8 cellular contexts compared by ENCODE assay signal in genomic region chr16:19696961-19697360, GRCh38. TPM values are rescaled to one million over a fixed set of nuclear protein-coding genes. Genes with fewer than 3 reads are reported as not detected.
DNase-seq lines count a peak whose midpoint lies in the region; ATAC-seq and TF ChIP-seq lines count a peak whose summit lies in the region.

No MANE protein-coding gene starts in this region.

- TF ChIP-seq CTCF in PC-3 (conservative IDR thresholded peaks at IDR 0.05; ENCODE audit: low read depth, low read length) (no peak), fibroblast of lung (conservative IDR thresholded peaks at IDR 0.05 in 1 of 2, IDR thresholded peaks at IDR 0.05 in 1 of 2; ENCODE audit: low read depth in 1 of 2, low read length in 2 of 2) (no peak)

- H2AFZ ChIP-seq in PC-3 (ENCODE audit: low read length), result no peak overlapping the region
- no peak overlapping the region for H2AFZ ChIP-seq in fibroblast of lung (ENCODE audit: low read length)

- peak overlapping the region; percentile 55 for H3K4me2 ChIP-seq in PC-3 (ENCODE audit: low read length)
- no peak overlapping the region for H3K4me2 ChIP-seq in fibroblast of lung (ENCODE audit: extremely low read depth, insufficient read depth, low read length)

- ATAC-seq in PC-3, result no peak
- no peak for ATAC-seq in stimulated activated effector memory CD8-positive, alpha-beta T cell treated with anti-CD3 and anti-CD28 coated beads, Interleukin-12 subunit alpha, Interleukin-12 subunit beta, amount 100 ng/mL, for 72 hours
- no peak for ATAC-seq in left lobe of liver

- no peak overlapping the region for H3K4me3 ChIP-seq in PC-3 (ENCODE audit: low read length)
- no peak overlapping the region for H3K4me3 ChIP-seq in fibroblast of lung (replicated peaks in 1 of 4; ENCODE audit: control extremely low read depth in 1 of 4, insufficient read depth in 1 of 4, low read depth in 3 of 4, low read length in 4 of 4)

- H3K27me3 ChIP-seq in PC-3 (ENCODE audit: low read length) (no peaks in the 10 kb centered on the region), fibroblast of lung (ENCODE audit: control insufficient read depth, insufficient read depth, low read length) (no peaks in the 10 kb centered on the region)

- DNase-seq in NCI-H1436 (lab: John Stamatoyannopoulos, UW), result peak; percentile 56
- no peak for DNase-seq in NCI-H1436 treated with DMSO at 0.1 percent for 48 hours (lab: John Stamatoyannopoulos, UW)
- no peak for DNase-seq in PC-3
- no peak for DNase-seq in fibroblast of lung (ENCODE audit: low read depth in 2 of 2)
- DNase-seq in stimulated activated effector memory CD8-positive, alpha-beta T cell treated with anti-CD3 and anti-CD28 coated beads, Interleukin-12 subunit alpha, Interleukin-12 subunit beta, amount 100 ng/mL, for 72 hours (ENCODE audit: low spot score in 2 of 2), result no peak
- DNase-seq in superior temporal gyrus (ENCODE audit: extremely low spot score), result no peak
- no peak for DNase-seq in left lobe of liver (ENCODE audit: low spot score)
- no peak for DNase-seq in mucosa of gallbladder (ENCODE audit: low spot score)

- H3K9me3 ChIP-seq in PC-3 (ENCODE audit: low read length) (no peaks in the 10 kb centered on the region), fibroblast of lung (ENCODE audit: control insufficient read depth, insufficient read depth, low read depth, low read length) (no peaks in the 10 kb centered on the region)

- no peak overlapping the region for H3K4me3 Mint-ChIP-seq in stimulated activated effector memory CD8-positive, alpha-beta T cell treated with anti-CD3 and anti-CD28 coated beads, Interleukin-12 subunit alpha, Interleukin-12 subunit beta, amount 100 ng/mL, for 72 hours

- intact Hi-C loops in PC-3 (cut with micrococcal nuclease), result loop anchor here (5.0 kb wide), 3 partner anchors 55 to 190 kb away; no protein-coding TSS in a partner anchor

- POLR2A ChIA-PET in PC-3 (lab: Charles Lee; ENCODE audit: unreplicated experiment), result interaction anchor here (0.6 to 0.9 kb wide), 2 partner anchors 8 to 1405 kb away, joined by 3 to 4 read pairs; no protein-coding TSS in a partner anchor

- peak overlapping the region; percentile 85 for H3K27ac Mint-ChIP-seq in stimulated activated effector memory CD8-positive, alpha-beta T cell treated with anti-CD3 and anti-CD28 coated beads, Interleukin-12 subunit alpha, Interleukin-12 subunit beta, amount 100 ng/mL, for 72 hours

- CTCF ChIA-PET in PC-3 (lab: Charles Lee), result interaction anchor here (1.1 to 1.2 kb wide), 2 partner anchors 96 to 188 kb away, joined by 4 to 8 read pairs; partner anchors contain the start of gene GPRC5B

- H3K4me1 ChIP-seq in PC-3 (ENCODE audit: insufficient read depth, low read length), result peaks cover 41% of the 10 kb centered on the region
- H3K4me1 ChIP-seq in fibroblast of lung (ENCODE audit: control insufficient read depth, extremely low read depth, insufficient read depth, low read length), result peaks cover 20% of the 10 kb centered on the region

- peaks cover 49% of the 10 kb centered on the region for H3K36me3 Mint-ChIP-seq in stimulated activated effector memory CD8-positive, alpha-beta T cell treated with anti-CD3 and anti-CD28 coated beads, Interleukin-12 subunit alpha, Interleukin-12 subunit beta, amount 100 ng/mL, for 72 hours

- no peaks in the 10 kb centered on the region for H3K9me2 ChIP-seq in PC-3 (replicated peaks; ENCODE audit: low read length)

- H3K27ac ChIP-seq in PC-3 (ENCODE audit: low read length), result peak overlapping the region; percentile 66
- H3K27ac ChIP-seq in fibroblast of lung (ENCODE audit: insufficient read depth, low read length), result peak overlapping the region; percentile 82

- BruUV-seq in PC-3 (replicated peaks; lab: Mats Ljungman, UMichigan), result no TSS peak

- peak overlapping the region; percentile 44; the same call in 1 of the 2 replicates for H3K9ac ChIP-seq in PC-3 (ENCODE audit: low read length)
- peak overlapping the region; percentile 60 for H3K9ac ChIP-seq in fibroblast of lung (ENCODE audit: insufficient read depth, low read length)

- H4K20me1 ChIP-seq in PC-3 (ENCODE audit: low read length) (no peaks in the 10 kb centered on the region), fibroblast of lung (ENCODE audit: control insufficient read depth, extremely low read depth, insufficient read depth, low read length) (no peaks in the 10 kb centered on the region)

- no peaks in the 10 kb centered on the region for H3K9me3 Mint-ChIP-seq in stimulated activated effector memory CD8-positive, alpha-beta T cell treated with anti-CD3 and anti-CD28 coated beads, Interleukin-12 subunit alpha, Interleukin-12 subunit beta, amount 100 ng/mL, for 72 hours

- 0 out of 2 replicates have a peak, but pooled peaks cover 4% of the 10 kb centered on the region for H3K79me2 ChIP-seq in PC-3 (ENCODE audit: low read length)
- H3K79me2 ChIP-seq in fibroblast of lung (ENCODE audit: control insufficient read depth, insufficient read depth, low read length), result no peaks in the 10 kb centered on the region

- no peaks in the 10 kb centered on the region for H3F3A ChIP-seq in PC-3 (ENCODE audit: low read length, unreplicated experiment)

- H3K36me3 ChIP-seq in PC-3 (ENCODE audit: low read depth, low read length) (no peaks in the 10 kb centered on the region), fibroblast of lung (ENCODE audit: control insufficient read depth, insufficient read depth, low read length) (peaks cover 6% of the 10 kb centered on the region)

- peaks cover 38% of the 10 kb centered on the region for H3K4me1 Mint-ChIP-seq in stimulated activated effector memory CD8-positive, alpha-beta T cell treated with anti-CD3 and anti-CD28 coated beads, Interleukin-12 subunit alpha, Interleukin-12 subunit beta, amount 100 ng/mL, for 72 hours

RNA-seq across cellular contexts. Expression of gene KNOP1, which starts 21.1 kb away (rescaled TPM):
- total RNA-seq in PC-3 (2014; rRNA removed) (13.6 and 18.8 TPM in 2 replicates), fibroblast of lung (7.8 and 9.2 TPM in 2 replicates), left lobe of liver (4.9 TPM), mucosa of gallbladder (15.1 TPM)
- polyA plus RNA-seq in fibroblast of lung, result 10.7 and 12.1 TPM in 2 replicates
- polyA plus RNA-seq in fibroblast of lung (2012), result 18.1 and 19.5 TPM in 2 replicates
- 4.0 and 7.7 TPM in 2 replicates for polyA minus RNA-seq in fibroblast of lung (ENCODE audit: low replicate concordance)

RNA-seq across cellular contexts. Expression of gene IQCK, which starts 21.1 kb away (rescaled TPM):
- total RNA-seq in PC-3 (2014; rRNA removed) (3.3 and 8.9 TPM in 2 replicates), fibroblast of lung (4.6 and 6.4 TPM in 2 replicates), left lobe of liver (2.5 TPM), mucosa of gallbladder (23.7 TPM)
- 8.9 and 9.9 TPM in 2 replicates for polyA plus RNA-seq in fibroblast of lung
- 4.5 and 5.6 TPM in 2 replicates for polyA plus RNA-seq in fibroblast of lung (2012)
- 0.11 and 3.2 TPM in 2 replicates for polyA minus RNA-seq in fibroblast of lung (ENCODE audit: low replicate concordance)
